Comparison of ENCODE assay signal across 1 cellular context in the genomic region with DNA sequence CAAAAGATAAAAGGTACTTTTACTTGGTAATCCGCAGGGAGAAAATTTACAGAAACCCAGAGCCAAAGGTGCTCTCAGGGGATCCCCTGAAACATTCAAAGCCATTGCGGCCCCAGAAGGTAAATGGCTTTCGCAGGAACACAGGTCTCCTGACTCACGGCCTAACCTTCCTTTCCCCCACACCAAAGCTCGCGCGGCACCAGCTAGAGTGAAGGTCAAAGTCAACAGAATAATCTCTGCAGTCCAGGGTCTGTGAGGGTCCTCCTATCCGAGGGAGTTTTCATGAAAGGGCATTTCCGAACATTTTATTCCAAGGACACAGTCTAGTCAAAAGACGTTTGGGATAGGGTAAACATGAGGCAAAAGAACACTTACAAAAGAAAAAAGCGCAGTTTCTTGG.
TF ChIP-seq lines count a peak whose summit lies in the region.

No MANE protein-coding gene starts in this region.

TF ChIP-seq in HepG2, 621 proteins besides CTCF, POLR2A, EP300 and RAD21 (continues in another document):
- TF ChIP-seq SSRP1 (CRISPR knock-in tag; IDR thresholded peaks at IDR 0.05), result peak; percentile 27; the same call in 1 of the 2 replicates
- no peak for TF ChIP-seq ETV6 (CRISPR knock-in tag; conservative IDR thresholded peaks at IDR 0.05)
- TF ChIP-seq FOXA3 (CRISPR knock-in tag; IDR thresholded peaks at IDR 0.05), result peak; percentile 20; the same call in 1 of the 2 replicates
- TF ChIP-seq NFIC (IDR thresholded peaks at IDR 0.05; ENCODE audit: low read length), result 0 out of 2 replicates have a peak, but pooled peaks have one; percentile 18
- TF ChIP-seq FOXK2 (IDR thresholded peaks at IDR 0.05), result no peak
- no peak for TF ChIP-seq ZSCAN20 (CRISPR knock-in tag; IDR thresholded peaks at IDR 0.05; ENCODE audit: borderline replicate concordance)
- no peak for TF ChIP-seq SALL2 (CRISPR knock-in tag; IDR thresholded peaks at IDR 0.05)
- no peak for TF ChIP-seq FOXA1 (IDR thresholded peaks at IDR 0.05)
- 0 out of 2 replicates have a peak, but pooled peaks have one; percentile 24 for TF ChIP-seq FOXA1 (CRISPR knock-in tag; IDR thresholded peaks at IDR 0.05)
- no peak for TF ChIP-seq TCF12 (IDR thresholded peaks at IDR 0.05)
- TF ChIP-seq TCF12 (CRISPR knock-in tag; IDR thresholded peaks at IDR 0.05), result no peak
- 0 out of 2 replicates have a peak, but pooled peaks have one; percentile 24 for TF ChIP-seq ZNF329 (CRISPR knock-in tag; IDR thresholded peaks at IDR 0.05; ENCODE audit: low read depth)
- no peak for TF ChIP-seq ZNF207 (IDR thresholded peaks at IDR 0.05; ENCODE audit: borderline replicate concordance)
- TF ChIP-seq HNF4A (CRISPR knock-in tag; IDR thresholded peaks at IDR 0.05), result peak; percentile 73
- peak; percentile 1; the same call in 1 of the 2 replicates for TF ChIP-seq ZKSCAN8 (CRISPR knock-in tag; IDR thresholded peaks at IDR 0.05; ENCODE audit: borderline replicate concordance)
- TF ChIP-seq, protein P1, sequence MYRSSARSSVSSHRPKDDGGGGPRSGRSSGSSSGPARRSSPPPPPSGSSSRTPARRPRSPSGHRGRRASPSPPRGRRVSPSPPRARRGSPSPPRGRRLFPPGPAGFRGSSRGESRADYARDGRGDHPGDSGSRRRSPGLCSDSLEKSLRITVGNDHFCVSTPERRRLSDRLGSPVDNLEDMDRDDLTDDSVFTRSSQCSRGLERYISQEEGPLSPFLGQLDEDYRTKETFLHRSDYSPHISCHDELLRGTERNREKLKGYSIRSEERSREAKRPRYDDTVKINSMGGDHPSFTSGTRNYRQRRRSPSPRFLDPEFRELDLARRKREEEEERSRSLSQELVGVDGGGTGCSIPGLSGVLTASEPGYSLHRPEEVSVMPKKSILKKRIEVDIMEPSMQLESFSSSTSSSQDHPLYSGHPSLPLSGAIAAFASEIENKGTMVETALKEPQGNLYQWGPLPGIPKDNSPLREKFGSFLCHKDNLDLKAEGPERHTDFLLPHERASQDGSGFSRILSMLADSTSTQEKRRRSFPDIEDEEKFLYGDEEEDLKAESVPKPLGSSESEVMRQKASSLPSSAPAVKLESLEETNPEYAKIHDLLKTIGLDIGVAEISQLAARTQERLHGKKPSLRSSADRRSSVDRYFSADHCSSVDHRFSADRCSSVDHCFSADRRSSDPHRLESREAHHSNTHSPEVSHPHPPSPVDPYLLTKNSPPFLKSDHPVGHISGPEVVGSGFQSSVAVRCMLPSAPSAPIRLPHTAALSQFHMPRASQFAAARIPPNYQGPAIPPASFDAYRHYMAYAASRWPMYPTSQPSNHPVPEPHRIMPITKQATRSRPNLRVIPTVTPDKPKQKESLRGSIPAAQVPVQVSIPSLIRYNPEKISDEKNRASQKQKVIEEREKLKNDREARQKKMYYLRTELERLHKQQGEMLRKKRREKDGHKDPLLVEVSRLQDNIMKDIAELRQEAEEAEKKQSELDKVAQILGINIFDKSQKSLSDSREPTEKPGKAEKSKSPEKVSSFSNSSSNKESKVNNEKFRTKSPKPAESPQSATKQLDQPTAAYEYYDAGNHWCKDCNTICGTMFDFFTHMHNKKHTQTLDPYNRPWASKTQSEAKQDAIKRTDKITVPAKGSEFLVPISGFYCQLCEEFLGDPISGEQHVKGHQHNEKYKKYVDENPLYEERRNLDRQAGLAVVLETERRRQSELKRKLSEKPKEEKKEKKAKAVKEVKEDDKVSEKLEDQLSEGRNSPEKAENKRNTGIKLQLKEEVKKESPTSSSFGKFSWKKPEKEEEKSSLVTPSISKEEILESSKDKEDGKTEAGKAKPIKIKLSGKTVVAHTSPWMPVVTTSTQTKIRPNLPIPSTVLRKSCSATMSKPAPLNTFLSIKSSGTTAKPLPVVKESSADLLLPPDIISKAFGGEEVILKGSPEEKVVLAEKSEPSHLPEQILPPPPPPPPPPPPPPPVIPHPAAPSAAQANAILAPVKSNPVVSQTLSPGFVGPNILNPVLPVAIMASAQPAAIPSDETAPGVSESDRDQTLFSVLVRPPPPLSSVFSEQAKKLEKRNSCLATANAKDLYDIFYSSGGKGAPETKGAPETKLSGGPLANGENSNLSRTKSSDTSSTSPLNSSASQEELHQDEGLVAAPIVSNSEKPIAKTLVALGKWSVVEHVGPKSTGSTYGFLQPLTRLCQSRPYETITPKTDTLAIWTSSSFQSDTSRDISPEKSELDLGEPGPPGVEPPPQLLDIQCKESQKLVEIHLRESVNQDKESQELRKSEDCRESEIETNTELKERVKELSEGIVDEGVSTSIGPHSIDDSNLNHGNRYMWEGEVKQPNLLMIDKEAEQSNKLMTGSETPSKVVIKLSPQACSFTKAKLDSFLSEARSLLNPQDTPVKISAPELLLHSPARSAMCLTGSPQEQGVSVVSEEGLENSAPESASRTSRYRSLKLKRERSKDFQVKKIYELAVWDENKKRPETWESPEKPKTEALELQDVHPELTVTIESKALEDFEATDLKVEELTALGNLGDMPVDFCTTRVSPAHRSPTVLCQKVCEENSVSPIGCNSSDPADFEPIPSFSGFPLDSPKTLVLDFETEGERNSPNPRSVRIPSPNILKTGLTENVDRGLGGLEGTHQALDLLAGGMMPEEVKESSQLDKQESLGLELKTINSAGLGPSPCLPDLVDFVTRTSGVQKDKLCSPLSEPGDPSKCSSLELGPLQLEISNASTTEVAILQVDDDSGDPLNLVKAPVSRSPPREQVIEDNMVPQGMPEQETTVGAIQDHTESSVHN (CRISPR knock-in tag; IDR thresholded peaks at IDR 0.05), result no peak
- TF ChIP-seq ZNF33B (CRISPR knock-in tag; IDR thresholded peaks at IDR 0.05), result no peak
- no peak for TF ChIP-seq ZNF432 (CRISPR knock-in tag; IDR thresholded peaks at IDR 0.05; ENCODE audit: borderline replicate concordance)
- TF ChIP-seq ZNF251 (CRISPR knock-in tag; IDR thresholded peaks at IDR 0.05), result no peak
- TF ChIP-seq GATAD2A (CRISPR knock-in tag; IDR thresholded peaks at IDR 0.05), result peak; percentile 0; the same call in 1 of the 2 replicates
- 0 out of 2 replicates have a peak, but pooled peaks have one; percentile 9 for TF ChIP-seq KDM5A (IDR thresholded peaks at IDR 0.05; ENCODE audit: borderline replicate concordance, low read length)
- TF ChIP-seq, protein P2, sequence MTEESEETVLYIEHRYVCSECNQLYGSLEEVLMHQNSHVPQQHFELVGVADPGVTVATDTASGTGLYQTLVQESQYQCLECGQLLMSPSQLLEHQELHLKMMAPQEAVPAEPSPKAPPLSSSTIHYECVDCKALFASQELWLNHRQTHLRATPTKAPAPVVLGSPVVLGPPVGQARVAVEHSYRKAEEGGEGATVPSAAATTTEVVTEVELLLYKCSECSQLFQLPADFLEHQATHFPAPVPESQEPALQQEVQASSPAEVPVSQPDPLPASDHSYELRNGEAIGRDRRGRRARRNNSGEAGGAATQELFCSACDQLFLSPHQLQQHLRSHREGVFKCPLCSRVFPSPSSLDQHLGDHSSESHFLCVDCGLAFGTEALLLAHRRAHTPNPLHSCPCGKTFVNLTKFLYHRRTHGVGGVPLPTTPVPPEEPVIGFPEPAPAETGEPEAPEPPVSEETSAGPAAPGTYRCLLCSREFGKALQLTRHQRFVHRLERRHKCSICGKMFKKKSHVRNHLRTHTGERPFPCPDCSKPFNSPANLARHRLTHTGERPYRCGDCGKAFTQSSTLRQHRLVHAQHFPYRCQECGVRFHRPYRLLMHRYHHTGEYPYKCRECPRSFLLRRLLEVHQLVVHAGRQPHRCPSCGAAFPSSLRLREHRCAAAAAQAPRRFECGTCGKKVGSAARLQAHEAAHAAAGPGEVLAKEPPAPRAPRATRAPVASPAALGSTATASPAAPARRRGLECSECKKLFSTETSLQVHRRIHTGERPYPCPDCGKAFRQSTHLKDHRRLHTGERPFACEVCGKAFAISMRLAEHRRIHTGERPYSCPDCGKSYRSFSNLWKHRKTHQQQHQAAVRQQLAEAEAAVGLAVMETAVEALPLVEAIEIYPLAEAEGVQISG (CRISPR knock-in tag; IDR thresholded peaks at IDR 0.05), result no peak; the same call in 1 of the 2 replicates
- no peak for TF ChIP-seq ZNF768 (CRISPR knock-in tag; IDR thresholded peaks at IDR 0.05)
- TF ChIP-seq, protein P3, sequence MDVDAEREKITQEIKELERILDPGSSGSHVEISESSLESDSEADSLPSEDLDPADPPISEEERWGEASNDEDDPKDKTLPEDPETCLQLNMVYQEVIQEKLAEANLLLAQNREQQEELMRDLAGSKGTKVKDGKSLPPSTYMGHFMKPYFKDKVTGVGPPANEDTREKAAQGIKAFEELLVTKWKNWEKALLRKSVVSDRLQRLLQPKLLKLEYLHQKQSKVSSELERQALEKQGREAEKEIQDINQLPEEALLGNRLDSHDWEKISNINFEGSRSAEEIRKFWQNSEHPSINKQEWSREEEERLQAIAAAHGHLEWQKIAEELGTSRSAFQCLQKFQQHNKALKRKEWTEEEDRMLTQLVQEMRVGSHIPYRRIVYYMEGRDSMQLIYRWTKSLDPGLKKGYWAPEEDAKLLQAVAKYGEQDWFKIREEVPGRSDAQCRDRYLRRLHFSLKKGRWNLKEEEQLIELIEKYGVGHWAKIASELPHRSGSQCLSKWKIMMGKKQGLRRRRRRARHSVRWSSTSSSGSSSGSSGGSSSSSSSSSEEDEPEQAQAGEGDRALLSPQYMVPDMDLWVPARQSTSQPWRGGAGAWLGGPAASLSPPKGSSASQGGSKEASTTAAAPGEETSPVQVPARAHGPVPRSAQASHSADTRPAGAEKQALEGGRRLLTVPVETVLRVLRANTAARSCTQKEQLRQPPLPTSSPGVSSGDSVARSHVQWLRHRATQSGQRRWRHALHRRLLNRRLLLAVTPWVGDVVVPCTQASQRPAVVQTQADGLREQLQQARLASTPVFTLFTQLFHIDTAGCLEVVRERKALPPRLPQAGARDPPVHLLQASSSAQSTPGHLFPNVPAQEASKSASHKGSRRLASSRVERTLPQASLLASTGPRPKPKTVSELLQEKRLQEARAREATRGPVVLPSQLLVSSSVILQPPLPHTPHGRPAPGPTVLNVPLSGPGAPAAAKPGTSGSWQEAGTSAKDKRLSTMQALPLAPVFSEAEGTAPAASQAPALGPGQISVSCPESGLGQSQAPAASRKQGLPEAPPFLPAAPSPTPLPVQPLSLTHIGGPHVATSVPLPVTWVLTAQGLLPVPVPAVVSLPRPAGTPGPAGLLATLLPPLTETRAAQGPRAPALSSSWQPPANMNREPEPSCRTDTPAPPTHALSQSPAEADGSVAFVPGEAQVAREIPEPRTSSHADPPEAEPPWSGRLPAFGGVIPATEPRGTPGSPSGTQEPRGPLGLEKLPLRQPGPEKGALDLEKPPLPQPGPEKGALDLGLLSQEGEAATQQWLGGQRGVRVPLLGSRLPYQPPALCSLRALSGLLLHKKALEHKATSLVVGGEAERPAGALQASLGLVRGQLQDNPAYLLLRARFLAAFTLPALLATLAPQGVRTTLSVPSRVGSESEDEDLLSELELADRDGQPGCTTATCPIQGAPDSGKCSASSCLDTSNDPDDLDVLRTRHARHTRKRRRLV (CRISPR knock-in tag; IDR thresholded peaks at IDR 0.05), result 0 out of 2 replicates have a peak, but pooled peaks have one; percentile 2
- no peak for TF ChIP-seq SP2 (CRISPR knock-in tag; IDR thresholded peaks at IDR 0.05)
- TF ChIP-seq ZC3H4 (CRISPR knock-in tag; IDR thresholded peaks at IDR 0.05; ENCODE audit: borderline replicate concordance), result peak; percentile 84; the same call in 1 of the 2 replicates
- TF ChIP-seq, protein P4, sequence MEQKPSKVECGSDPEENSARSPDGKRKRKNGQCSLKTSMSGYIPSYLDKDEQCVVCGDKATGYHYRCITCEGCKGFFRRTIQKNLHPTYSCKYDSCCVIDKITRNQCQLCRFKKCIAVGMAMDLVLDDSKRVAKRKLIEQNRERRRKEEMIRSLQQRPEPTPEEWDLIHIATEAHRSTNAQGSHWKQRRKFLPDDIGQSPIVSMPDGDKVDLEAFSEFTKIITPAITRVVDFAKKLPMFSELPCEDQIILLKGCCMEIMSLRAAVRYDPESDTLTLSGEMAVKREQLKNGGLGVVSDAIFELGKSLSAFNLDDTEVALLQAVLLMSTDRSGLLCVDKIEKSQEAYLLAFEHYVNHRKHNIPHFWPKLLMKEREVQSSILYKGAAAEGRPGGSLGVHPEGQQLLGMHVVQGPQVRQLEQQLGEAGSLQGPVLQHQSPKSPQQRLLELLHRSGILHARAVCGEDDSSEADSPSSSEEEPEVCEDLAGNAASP (CRISPR knock-in tag; IDR thresholded peaks at IDR 0.05; ENCODE audit: borderline replicate concordance), result no peak
- TF ChIP-seq, protein P5, sequence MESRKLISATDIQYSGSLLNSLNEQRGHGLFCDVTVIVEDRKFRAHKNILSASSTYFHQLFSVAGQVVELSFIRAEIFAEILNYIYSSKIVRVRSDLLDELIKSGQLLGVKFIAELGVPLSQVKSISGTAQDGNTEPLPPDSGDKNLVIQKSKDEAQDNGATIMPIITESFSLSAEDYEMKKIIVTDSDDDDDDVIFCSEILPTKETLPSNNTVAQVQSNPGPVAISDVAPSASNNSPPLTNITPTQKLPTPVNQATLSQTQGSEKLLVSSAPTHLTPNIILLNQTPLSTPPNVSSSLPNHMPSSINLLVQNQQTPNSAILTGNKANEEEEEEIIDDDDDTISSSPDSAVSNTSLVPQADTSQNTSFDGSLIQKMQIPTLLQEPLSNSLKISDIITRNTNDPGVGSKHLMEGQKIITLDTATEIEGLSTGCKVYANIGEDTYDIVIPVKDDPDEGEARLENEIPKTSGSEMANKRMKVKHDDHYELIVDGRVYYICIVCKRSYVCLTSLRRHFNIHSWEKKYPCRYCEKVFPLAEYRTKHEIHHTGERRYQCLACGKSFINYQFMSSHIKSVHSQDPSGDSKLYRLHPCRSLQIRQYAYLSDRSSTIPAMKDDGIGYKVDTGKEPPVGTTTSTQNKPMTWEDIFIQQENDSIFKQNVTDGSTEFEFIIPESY (CRISPR knock-in tag; IDR thresholded peaks at IDR 0.05), result no peak
- TF ChIP-seq ZNF44 (CRISPR knock-in tag; IDR thresholded peaks at IDR 0.05), result no peak
- TF ChIP-seq, protein P6, sequence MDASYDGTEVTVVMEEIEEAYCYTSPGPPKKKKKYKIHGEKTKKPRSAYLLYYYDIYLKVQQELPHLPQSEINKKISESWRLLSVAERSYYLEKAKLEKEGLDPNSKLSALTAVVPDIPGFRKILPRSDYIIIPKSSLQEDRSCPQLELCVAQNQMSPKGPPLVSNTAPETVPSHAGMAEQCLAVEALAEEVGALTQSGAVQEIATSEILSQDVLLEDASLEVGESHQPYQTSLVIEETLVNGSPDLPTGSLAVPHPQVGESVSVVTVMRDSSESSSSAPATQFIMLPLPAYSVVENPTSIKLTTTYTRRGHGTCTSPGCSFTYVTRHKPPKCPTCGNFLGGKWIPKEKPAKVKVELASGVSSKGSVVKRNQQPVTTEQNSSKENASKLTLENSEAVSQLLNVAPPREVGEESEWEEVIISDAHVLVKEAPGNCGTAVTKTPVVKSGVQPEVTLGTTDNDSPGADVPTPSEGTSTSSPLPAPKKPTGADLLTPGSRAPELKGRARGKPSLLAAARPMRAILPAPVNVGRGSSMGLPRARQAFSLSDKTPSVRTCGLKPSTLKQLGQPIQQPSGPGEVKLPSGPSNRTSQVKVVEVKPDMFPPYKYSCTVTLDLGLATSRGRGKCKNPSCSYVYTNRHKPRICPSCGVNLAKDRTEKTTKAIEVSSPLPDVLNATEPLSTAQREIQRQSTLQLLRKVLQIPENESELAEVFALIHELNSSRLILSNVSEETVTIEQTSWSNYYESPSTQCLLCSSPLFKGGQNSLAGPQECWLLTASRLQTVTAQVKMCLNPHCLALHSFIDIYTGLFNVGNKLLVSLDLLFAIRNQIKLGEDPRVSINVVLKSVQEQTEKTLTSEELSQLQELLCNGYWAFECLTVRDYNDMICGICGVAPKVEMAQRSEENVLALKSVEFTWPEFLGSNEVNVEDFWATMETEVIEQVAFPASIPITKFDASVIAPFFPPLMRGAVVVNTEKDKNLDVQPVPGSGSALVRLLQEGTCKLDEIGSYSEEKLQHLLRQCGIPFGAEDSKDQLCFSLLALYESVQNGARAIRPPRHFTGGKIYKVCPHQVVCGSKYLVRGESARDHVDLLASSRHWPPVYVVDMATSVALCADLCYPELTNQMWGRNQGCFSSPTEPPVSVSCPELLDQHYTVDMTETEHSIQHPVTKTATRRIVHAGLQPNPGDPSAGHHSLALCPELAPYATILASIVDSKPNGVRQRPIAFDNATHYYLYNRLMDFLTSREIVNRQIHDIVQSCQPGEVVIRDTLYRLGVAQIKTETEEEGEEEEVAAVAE (CRISPR knock-in tag; IDR thresholded peaks at IDR 0.05; ENCODE audit: borderline replicate concordance), result no peak
- peak; percentile 54 for TF ChIP-seq BCL6 (CRISPR knock-in tag; IDR thresholded peaks at IDR 0.05)
- no peak for TF ChIP-seq KLF6 (CRISPR knock-in tag; IDR thresholded peaks at IDR 0.05)
